ENCODE assay signal across 8 cellular contexts in the genomic region with DNA sequence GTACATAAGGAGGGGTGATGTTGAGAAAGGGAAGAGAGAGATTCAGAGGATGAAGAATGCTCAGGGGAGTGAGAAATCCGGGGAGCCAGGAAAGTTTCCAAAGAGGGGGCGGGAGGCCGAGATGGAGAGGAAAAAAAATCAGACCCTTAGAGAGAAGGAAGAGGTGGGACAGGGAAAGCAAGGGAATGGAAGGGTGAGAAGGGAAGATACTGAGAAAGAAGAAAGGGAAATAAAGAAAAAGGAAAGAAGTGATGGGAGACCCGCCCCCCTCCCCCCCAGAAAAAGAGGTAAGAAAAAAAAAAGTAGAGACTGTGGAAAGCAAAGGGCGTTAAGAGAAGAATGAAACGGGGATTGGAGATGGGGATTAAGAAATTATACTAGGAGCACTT. TPM values are rescaled to one million over a fixed set of nuclear protein-coding genes. Genes with fewer than 3 reads are reported as not detected.
DNase-seq lines count a peak whose midpoint lies in the region; ATAC-seq, FAIRE-seq and TF ChIP-seq lines count a peak whose summit lies in the region.

No MANE protein-coding gene starts in this region.

- H3K27ac ChIP-seq in OCI-LY7 (ENCODE audit: low read depth, low read length, poor library complexity, severe bottlenecking) (no peak overlapping the region), neutrophil (peak overlapping the region; percentile 71), RWPE1 (no peak overlapping the region)

- peaks cover 5 to 11% (median 10%) of the 10 kb centered on the region in 3 donors for H3K27me3 Mint-ChIP-seq in CD14-positive monocyte (ENCODE audit: low read depth in 3 of 3)

- H3K27me3 ChIP-seq in neutrophil: peaks cover 35% of the 10 kb centered on the region

- H3K27ac Mint-ChIP-seq in CD14-positive monocyte: peak overlapping the region; percentile 80 to 97 (median 91)

- CTCF ChIA-PET in OCI-LY7 (lab: Charles Lee; ENCODE audit: unreplicated experiment) (no interaction called here), RWPE1 (lab: Yijun Ruan, JAX) (interaction anchor here (0.6 to 0.7 kb wide), 2 partner anchors 42 to 828 kb away, joined by 3 read pairs; no protein-coding TSS in a partner anchor)

- peaks cover 0 to 4% (median 0%) of the 10 kb centered on the region in 7 donors for H3K9me3 Mint-ChIP-seq in CD14-positive monocyte

- no peaks in the 10 kb centered on the region for H3K9me2 ChIP-seq in OCI-LY7 (ENCODE audit: insufficient read depth, low read length)

- peak overlapping the region; percentile 63 for H3K4me3 ChIP-seq in OCI-LY7 (ENCODE audit: low read depth, low read length, poor library complexity, severe bottlenecking)
- peak overlapping the region; percentile 90 for H3K4me3 ChIP-seq in epithelial cell of proximal tubule (ENCODE audit: low read depth, low read length)
- peak overlapping the region; percentile 66 to 76 for H3K4me3 ChIP-seq in neutrophil (ENCODE audit: low read depth in 1 of 2, low read length in 1 of 2)

- ATAC-seq in GM18498 (IDR thresholded peaks at IDR 0.05; ENCODE audit: unreplicated experiment): no peak

- POLR2A ChIA-PET in OCI-LY7 (lab: Charles Lee): no interaction called here
- POLR2A ChIA-PET in RWPE1 (lab: Yijun Ruan, JAX; ENCODE audit: low non-redundant PET): no interaction called here

- peak overlapping the region; percentile 86 to 93 for H3K4me3 Mint-ChIP-seq in CD14-positive monocyte

- peak overlapping the region; percentile 97 for H2AFZ ChIP-seq in OCI-LY7 (ENCODE audit: low read length)

- H3K4me1 Mint-ChIP-seq in CD14-positive monocyte: peaks cover 15% of the 10 kb centered on the region

- FAIRE-seq in D721Med (lab: Jason Lieb, UNC): no peak

- intact Hi-C loops in CD14-positive monocyte (cut with micrococcal nuclease) (loop anchor here in 1 of 2 donors (2.0 to 10.0 kb wide), 3 partner anchors 134 to 464 kb away; partner anchors contain the start of genes CENPN and CMC2), OCI-LY7 (cut with micrococcal nuclease; ENCODE audit: unreplicated experiment) (loop anchor here (2.0 to 5.0 kb wide), 2 partner anchors 136 to 281 kb away; no protein-coding TSS in a partner anchor)

- H3K4me2 ChIP-seq in OCI-LY7 (ENCODE audit: low read length): peak overlapping the region; percentile 71

- TF ChIP-seq CTCF in CD14-positive monocyte (IDR thresholded peaks at IDR 0.05) (no peak), OCI-LY7 (conservative IDR thresholded peaks at IDR 0.05; ENCODE audit: low read length) (no peak), epithelial cell of proximal tubule (conservative IDR thresholded peaks at IDR 0.05; ENCODE audit: low read depth, low read length) (no peak), neutrophil (IDR thresholded peaks at IDR 0.05) (no peak), D721Med (IDR thresholded peaks at IDR 0.05; ENCODE audit: insufficient read depth, missing control alignments) (no peak), RWPE1 (conservative IDR thresholded peaks at IDR 0.05; ENCODE audit: low read depth) (no peak)

- H3K36me3 ChIP-seq in OCI-LY7 (ENCODE audit: insufficient read depth, low read length) (no peaks in the 10 kb centered on the region), neutrophil (no peaks in the 10 kb centered on the region)

- H3K36me3 Mint-ChIP-seq in CD14-positive monocyte: no peaks in the 10 kb centered on the region

- no peaks in the 10 kb centered on the region; the same call in 1 of the 2 replicates for H3K9me3 ChIP-seq in OCI-LY7 (ENCODE audit: low read length)
- no peaks in the 10 kb centered on the region for H3K9me3 ChIP-seq in neutrophil

- peaks cover 3% of the 10 kb centered on the region for H3K4me1 ChIP-seq in OCI-LY7 (ENCODE audit: insufficient read depth, low read length, poor library complexity, severe bottlenecking)
- peaks cover 7 to 8% of the 10 kb centered on the region in 2 experiments for H3K4me1 ChIP-seq in neutrophil (ENCODE audit: control insufficient read depth in 1 of 2, insufficient read depth in 1 of 2, low read depth in 1 of 2, low read length in 1 of 2)

- BruUV-seq in OCI-LY7 (replicated peaks; lab: Mats Ljungman, UMichigan): no TSS peak

- DNase-seq in CD14-positive monocyte (ENCODE audit: low spot score) (no peak), OCI-LY7 (ENCODE audit: low spot score) (no peak), epithelial cell of proximal tubule (ENCODE audit: low read depth) (no peak), D721Med (ENCODE audit: insufficient read length, low spot score) (no peak), iPS-NIHi7 (ENCODE audit: extremely low spot score) (no peak), RWPE1 (ENCODE audit: low spot score) (no peak)

- H4K20me1 ChIP-seq in OCI-LY7 (ENCODE audit: insufficient read depth, low read length): no peaks in the 10 kb centered on the region

- H3K79me2 ChIP-seq in OCI-LY7 (ENCODE audit: insufficient read depth, low read depth, low read length): no peaks in the 10 kb centered on the region

RNA-seq across cellular contexts. Expression of gene DYNLRB2, which starts 0.5 kb away (rescaled TPM):
- not detected for polyA plus RNA-seq in CD14-positive monocyte
- total RNA-seq in OCI-LY7 (2014; rRNA removed; shearing (Covaris generic)): not detected in 2 replicates
- total RNA-seq in OCI-LY7 (2022) (not detected in 2 replicates), epithelial cell of proximal tubule (not detected in 2 replicates)
